Comparison of ENCODE assay signal across 1 cellular context in genomic region chr19:48695743-48696352, GRCh38.
TF ChIP-seq lines count a peak whose summit lies in the region.

FUT2 (plus strand) TSS chr19:48695971; CDS start chr19:48702957, 6,986 bp downstream.

TF ChIP-seq in K562, 482 proteins besides CTCF, POLR2A, EP300 and RAD21 (continued from another document):
- TF ChIP-seq ZNF785 (CRISPR knock-in tag; IDR thresholded peaks at IDR 0.05) = no peak
